In genomic region chr12:76866726-76867125, GRCh38 we compare ENCODE assay signal across 11 cellular contexts.
A peak's percentile ranks its signal among the peaks of the same experiment; 100 is the strongest.
DNase-seq lines count a peak whose midpoint lies in the region; ATAC-seq lines count a peak whose summit lies in the region.
"Had no signal": no experiment of that assay in that cellular context is flagged by ENCODE, and none has a peak within 500 bp of the region (broad histone marks: within the 10 kb centered on the region; RNA-seq: fewer than 3 reads in every experiment).

No MANE protein-coding gene starts in this region.

- ATAC-seq in GM18502 (IDR thresholded peaks at IDR 0.05; ENCODE audit: poor library complexity, unreplicated experiment) = peak; percentile 75
- peak; percentile 40 for ATAC-seq in HG03066 (IDR thresholded peaks at IDR 0.05; ENCODE audit: low read depth, unreplicated experiment)
- no peak for ATAC-seq in GM21576 (IDR thresholded peaks at IDR 0.05; ENCODE audit: unreplicated experiment)
- no peak for ATAC-seq in HG03095 (IDR thresholded peaks at IDR 0.05; ENCODE audit: unreplicated experiment)
- no peak for ATAC-seq in GM18519 (IDR thresholded peaks at IDR 0.05; ENCODE audit: low FRiP score, unreplicated experiment)

- H3K4me3 ChIP-seq in neuron (ENCODE audit: low read length) = peak overlapping the region; percentile 24

- H3K4me1 ChIP-seq in neuron (ENCODE audit: insufficient read depth, low read length) = peaks cover 40% of the 10 kb centered on the region

- peaks cover 27% of the 10 kb centered on the region for H3K36me3 ChIP-seq in neuron (ENCODE audit: insufficient read depth, low read length)

- no peaks in the 10 kb centered on the region for H3K9me3 ChIP-seq in neuron (ENCODE audit: low read length)

- DNase-seq in astrocyte of the hippocampus (ENCODE audit: low read depth, low spot score) = peak; percentile 88
- DNase-seq in stimulated activated CD4-positive, alpha-beta T cell treated with anti-CD3 and anti-CD28 coated beads, Interleukin-4, amount 100 ng/mL, for 24 hours = no peak
- DNase-seq: activated effector memory CD4-positive, alpha-beta T cell treated with anti-CD3 and anti-CD28 coated beads, Interleukin-2, amount 50 U/mL, for 16 hours; SIG-M5; stimulated activated CD4-positive, alpha-beta T cell treated with anti-CD3 and anti-CD28 coated beads, Interleukin-2, amount 100 ng/mL, for 24 hours had no signal

- no peaks in the 10 kb centered on the region for H3K27me3 ChIP-seq in neuron (ENCODE audit: insufficient read depth, low read length)

- H2AFZ ChIP-seq in neuron (ENCODE audit: low read depth, low read length) = no peak overlapping the region

Comparison
In these comparisons a context has a peak if more than half of its experiments do, and no peak if none do; other contexts are left out.
1. ATAC-seq: peak in GM18502 (single experiment) and HG03066 (single experiment); none in GM21576 (single experiment), HG03095 (single experiment) and GM18519 (single experiment).